Comparison of ENCODE assay signal across 1 cellular context in the genomic region with DNA sequence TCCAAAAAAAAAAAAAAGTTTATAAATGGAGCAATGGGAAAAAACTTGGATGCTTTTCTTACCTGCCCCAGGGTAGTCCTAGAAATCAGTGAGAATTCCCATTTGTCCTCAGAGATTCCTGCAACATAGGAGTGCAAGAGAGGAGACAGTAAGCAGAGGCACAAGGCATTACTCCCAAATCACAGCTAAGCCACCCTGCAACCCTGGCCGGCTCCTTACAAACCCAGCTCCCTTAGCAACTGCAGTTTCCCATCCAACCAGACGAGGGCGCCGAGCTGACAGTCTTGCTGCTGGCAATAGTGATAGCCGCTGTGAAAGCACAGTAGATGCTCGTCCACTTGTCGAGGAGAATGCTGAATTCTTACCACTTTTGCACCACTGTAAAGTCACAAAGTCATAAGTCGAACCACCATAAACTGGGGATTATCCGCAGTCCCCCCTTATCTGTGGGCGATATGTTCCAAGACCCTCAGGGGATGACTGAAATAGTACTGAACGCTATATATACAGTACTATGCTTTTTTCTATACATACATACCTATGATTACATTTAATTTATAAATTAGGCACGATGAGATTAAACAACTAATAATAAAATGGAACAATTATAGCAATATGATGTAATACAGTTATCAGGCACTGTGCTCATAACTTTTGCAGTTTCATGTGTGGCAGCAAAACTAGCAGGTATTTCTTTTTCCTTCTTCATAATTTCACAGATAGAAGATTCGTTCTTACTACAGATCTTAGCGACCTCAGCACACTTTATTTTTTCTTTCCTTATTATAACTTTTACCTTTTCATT.
TF ChIP-seq lines count a peak whose summit lies in the region.

No MANE protein-coding gene starts in this region.

TF ChIP-seq in HepG2, 621 proteins besides CTCF, POLR2A, EP300 and RAD21 (continued from another document and continues in another):
- TF ChIP-seq, protein P1, sequence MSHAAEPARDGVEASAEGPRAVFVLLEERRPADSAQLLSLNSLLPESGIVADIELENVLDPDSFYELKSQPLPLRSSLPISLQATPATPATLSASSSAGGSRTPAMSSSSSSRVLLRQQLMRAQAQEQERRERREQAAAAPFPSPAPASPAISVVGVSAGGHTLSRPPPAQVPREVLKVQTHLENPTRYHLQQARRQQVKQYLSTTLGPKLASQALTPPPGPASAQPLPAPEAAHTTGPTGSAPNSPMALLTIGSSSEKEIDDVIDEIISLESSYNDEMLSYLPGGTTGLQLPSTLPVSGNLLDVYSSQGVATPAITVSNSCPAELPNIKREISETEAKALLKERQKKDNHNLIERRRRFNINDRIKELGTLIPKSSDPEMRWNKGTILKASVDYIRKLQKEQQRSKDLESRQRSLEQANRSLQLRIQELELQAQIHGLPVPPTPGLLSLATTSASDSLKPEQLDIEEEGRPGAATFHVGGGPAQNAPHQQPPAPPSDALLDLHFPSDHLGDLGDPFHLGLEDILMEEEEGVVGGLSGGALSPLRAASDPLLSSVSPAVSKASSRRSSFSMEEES (CRISPR knock-in tag; IDR thresholded peaks at IDR 0.05): no peak
- TF ChIP-seq ZNF10 (CRISPR knock-in tag; IDR thresholded peaks at IDR 0.05; ENCODE audit: borderline replicate concordance, low read depth): no peak
- TF ChIP-seq ZNF569 (CRISPR knock-in tag; IDR thresholded peaks at IDR 0.05; ENCODE audit: borderline replicate concordance): no peak
- no peak for TF ChIP-seq ZNF703 (CRISPR knock-in tag; IDR thresholded peaks at IDR 0.05; ENCODE audit: borderline replicate concordance)
- TF ChIP-seq ZNF558 (CRISPR knock-in tag; IDR thresholded peaks at IDR 0.05; ENCODE audit: borderline replicate concordance): no peak
- TF ChIP-seq ATF1 (CRISPR knock-in tag; IDR thresholded peaks at IDR 0.05): no peak
- TF ChIP-seq, protein P2, sequence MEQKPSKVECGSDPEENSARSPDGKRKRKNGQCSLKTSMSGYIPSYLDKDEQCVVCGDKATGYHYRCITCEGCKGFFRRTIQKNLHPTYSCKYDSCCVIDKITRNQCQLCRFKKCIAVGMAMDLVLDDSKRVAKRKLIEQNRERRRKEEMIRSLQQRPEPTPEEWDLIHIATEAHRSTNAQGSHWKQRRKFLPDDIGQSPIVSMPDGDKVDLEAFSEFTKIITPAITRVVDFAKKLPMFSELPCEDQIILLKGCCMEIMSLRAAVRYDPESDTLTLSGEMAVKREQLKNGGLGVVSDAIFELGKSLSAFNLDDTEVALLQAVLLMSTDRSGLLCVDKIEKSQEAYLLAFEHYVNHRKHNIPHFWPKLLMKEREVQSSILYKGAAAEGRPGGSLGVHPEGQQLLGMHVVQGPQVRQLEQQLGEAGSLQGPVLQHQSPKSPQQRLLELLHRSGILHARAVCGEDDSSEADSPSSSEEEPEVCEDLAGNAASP (CRISPR knock-in tag; IDR thresholded peaks at IDR 0.05; ENCODE audit: borderline replicate concordance): peak; percentile 36; the same call in 1 of the 2 replicates
- TF ChIP-seq SRSF1 (optimal IDR thresholded peaks at IDR 0.05; ENCODE audit: low read depth, low read length): no peak
- TF ChIP-seq, protein P3, sequence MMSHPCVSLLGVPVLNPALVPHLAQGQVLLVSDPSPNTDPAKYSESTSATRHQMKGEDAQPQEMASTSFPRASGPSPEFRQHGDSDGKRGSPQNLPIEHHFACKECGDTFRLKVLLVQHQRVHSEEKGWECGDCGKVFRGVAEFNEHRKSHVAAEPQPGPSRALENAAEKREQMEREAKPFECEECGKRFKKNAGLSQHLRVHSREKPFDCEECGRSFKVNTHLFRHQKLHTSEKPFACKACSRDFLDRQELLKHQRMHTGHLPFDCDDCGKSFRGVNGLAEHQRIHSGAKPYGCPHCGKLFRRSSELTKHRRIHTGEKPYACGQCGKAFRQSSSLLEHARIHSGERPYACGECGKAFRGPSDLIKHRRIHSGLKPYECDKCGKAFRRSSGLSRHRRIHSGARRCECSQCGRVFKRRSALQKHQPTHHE (CRISPR knock-in tag; IDR thresholded peaks at IDR 0.05; ENCODE audit: borderline replicate concordance): no peak
- 0 out of 2 replicates have a peak, but pooled peaks have one; percentile 55 for TF ChIP-seq CBX5 (CRISPR knock-in tag; IDR thresholded peaks at IDR 0.05; ENCODE audit: borderline replicate concordance)
- no peak for TF ChIP-seq ZNF335 (CRISPR knock-in tag; IDR thresholded peaks at IDR 0.05)
- no peak for TF ChIP-seq ZSCAN29 (CRISPR knock-in tag; conservative IDR thresholded peaks at IDR 0.05)
- 0 out of 3 replicates have a peak, but pooled peaks have one; percentile 22 for TF ChIP-seq MXI1 (IDR thresholded peaks at IDR 0.05; ENCODE audit: borderline replicate concordance, low read depth, low read length)
- peak; percentile 39; the same call in 1 of the 2 replicates for TF ChIP-seq ZSCAN9 (CRISPR knock-in tag; IDR thresholded peaks at IDR 0.05; ENCODE audit: borderline replicate concordance)
- TF ChIP-seq MIXL1 (CRISPR knock-in tag; IDR thresholded peaks at IDR 0.05): peak; percentile 47; the same call in 1 of the 2 replicates
- TF ChIP-seq ZNF746 (CRISPR knock-in tag; IDR thresholded peaks at IDR 0.05): no peak
- TF ChIP-seq THYN1 (CRISPR knock-in tag; IDR thresholded peaks at IDR 0.05; ENCODE audit: borderline replicate concordance, low read depth): no peak
- TF ChIP-seq CEBPG (CRISPR knock-in tag; IDR thresholded peaks at IDR 0.05): 0 out of 2 replicates have a peak, but pooled peaks have one; percentile 23
- TF ChIP-seq, protein P4, sequence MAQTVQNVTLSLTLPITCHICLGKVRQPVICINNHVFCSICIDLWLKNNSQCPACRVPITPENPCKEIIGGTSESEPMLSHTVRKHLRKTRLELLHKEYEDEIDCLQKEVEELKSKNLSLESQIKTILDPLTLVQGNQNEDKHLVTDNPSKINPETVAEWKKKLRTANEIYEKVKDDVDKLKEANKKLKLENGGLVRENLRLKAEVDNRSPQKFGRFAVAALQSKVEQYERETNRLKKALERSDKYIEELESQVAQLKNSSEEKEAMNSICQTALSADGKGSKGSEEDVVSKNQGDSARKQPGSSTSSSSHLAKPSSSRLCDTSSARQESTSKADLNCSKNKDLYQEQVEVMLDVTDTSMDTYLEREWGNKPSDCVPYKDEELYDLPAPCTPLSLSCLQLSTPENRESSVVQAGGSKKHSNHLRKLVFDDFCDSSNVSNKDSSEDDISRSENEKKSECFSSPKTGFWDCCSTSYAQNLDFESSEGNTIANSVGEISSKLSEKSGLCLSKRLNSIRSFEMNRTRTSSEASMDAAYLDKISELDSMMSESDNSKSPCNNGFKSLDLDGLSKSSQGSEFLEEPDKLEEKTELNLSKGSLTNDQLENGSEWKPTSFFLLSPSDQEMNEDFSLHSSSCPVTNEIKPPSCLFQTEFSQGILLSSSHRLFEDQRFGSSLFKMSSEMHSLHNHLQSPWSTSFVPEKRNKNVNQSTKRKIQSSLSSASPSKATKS (CRISPR knock-in tag; IDR thresholded peaks at IDR 0.05): 0 out of 2 replicates have a peak, but pooled peaks have one; percentile 41
- no peak for TF ChIP-seq RARG (CRISPR knock-in tag; IDR thresholded peaks at IDR 0.05; ENCODE audit: low read depth)
- TF ChIP-seq, protein P5, sequence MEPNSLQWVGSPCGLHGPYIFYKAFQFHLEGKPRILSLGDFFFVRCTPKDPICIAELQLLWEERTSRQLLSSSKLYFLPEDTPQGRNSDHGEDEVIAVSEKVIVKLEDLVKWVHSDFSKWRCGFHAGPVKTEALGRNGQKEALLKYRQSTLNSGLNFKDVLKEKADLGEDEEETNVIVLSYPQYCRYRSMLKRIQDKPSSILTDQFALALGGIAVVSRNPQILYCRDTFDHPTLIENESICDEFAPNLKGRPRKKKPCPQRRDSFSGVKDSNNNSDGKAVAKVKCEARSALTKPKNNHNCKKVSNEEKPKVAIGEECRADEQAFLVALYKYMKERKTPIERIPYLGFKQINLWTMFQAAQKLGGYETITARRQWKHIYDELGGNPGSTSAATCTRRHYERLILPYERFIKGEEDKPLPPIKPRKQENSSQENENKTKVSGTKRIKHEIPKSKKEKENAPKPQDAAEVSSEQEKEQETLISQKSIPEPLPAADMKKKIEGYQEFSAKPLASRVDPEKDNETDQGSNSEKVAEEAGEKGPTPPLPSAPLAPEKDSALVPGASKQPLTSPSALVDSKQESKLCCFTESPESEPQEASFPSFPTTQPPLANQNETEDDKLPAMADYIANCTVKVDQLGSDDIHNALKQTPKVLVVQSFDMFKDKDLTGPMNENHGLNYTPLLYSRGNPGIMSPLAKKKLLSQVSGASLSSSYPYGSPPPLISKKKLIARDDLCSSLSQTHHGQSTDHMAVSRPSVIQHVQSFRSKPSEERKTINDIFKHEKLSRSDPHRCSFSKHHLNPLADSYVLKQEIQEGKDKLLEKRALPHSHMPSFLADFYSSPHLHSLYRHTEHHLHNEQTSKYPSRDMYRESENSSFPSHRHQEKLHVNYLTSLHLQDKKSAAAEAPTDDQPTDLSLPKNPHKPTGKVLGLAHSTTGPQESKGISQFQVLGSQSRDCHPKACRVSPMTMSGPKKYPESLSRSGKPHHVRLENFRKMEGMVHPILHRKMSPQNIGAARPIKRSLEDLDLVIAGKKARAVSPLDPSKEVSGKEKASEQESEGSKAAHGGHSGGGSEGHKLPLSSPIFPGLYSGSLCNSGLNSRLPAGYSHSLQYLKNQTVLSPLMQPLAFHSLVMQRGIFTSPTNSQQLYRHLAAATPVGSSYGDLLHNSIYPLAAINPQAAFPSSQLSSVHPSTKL (CRISPR knock-in tag; IDR thresholded peaks at IDR 0.05): 0 out of 2 replicates have a peak, but pooled peaks have one; percentile 30
- peak; percentile 74; the same call in 1 of the 2 replicates for TF ChIP-seq ZNF24 (IDR thresholded peaks at IDR 0.05)
- TF ChIP-seq, protein P6, sequence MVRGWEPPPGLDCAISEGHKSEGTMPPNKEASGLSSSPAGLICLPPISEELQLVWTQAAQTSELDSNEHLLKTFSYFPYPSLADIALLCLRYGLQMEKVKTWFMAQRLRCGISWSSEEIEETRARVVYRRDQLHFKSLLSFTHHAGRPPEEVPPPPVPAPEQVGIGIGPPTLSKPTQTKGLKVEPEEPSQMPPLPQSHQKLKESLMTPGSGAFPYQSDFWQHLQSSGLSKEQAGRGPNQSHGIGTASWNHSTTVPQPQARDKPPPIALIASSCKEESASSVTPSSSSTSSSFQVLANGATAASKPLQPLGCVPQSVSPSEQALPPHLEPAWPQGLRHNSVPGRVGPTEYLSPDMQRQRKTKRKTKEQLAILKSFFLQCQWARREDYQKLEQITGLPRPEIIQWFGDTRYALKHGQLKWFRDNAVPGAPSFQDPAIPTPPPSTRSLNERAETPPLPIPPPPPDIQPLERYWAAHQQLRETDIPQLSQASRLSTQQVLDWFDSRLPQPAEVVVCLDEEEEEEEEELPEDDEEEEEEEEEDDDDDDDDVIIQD (CRISPR knock-in tag; IDR thresholded peaks at IDR 0.05; ENCODE audit: low read depth): no peak
- TF ChIP-seq RBM39 (IDR thresholded peaks at IDR 0.05; ENCODE audit: low read depth, low read length, poor library complexity, severe bottlenecking): no peak
- TF ChIP-seq, protein P7, sequence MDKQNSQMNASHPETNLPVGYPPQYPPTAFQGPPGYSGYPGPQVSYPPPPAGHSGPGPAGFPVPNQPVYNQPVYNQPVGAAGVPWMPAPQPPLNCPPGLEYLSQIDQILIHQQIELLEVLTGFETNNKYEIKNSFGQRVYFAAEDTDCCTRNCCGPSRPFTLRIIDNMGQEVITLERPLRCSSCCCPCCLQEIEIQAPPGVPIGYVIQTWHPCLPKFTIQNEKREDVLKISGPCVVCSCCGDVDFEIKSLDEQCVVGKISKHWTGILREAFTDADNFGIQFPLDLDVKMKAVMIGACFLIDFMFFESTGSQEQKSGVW (CRISPR knock-in tag; IDR thresholded peaks at IDR 0.05; ENCODE audit: borderline replicate concordance): no peak
- TF ChIP-seq ZNF605 (CRISPR knock-in tag; IDR thresholded peaks at IDR 0.05): no peak
- peak; percentile 32; the same call in 1 of the 2 replicates for TF ChIP-seq MED1 (CRISPR knock-in tag; IDR thresholded peaks at IDR 0.05)
- no peak for TF ChIP-seq CREM (IDR thresholded peaks at IDR 0.05)
- no peak for TF ChIP-seq CREM (CRISPR knock-in tag; IDR thresholded peaks at IDR 0.05)
- TF ChIP-seq, protein P8, sequence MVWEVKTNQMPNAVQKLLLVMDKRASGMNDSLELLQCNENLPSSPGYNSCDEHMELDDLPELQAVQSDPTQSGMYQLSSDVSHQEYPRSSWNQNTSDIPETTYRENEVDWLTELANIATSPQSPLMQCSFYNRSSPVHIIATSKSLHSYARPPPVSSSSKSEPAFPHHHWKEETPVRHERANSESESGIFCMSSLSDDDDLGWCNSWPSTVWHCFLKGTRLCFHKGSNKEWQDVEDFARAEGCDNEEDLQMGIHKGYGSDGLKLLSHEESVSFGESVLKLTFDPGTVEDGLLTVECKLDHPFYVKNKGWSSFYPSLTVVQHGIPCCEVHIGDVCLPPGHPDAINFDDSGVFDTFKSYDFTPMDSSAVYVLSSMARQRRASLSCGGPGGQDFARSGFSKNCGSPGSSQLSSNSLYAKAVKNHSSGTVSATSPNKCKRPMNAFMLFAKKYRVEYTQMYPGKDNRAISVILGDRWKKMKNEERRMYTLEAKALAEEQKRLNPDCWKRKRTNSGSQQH (CRISPR knock-in tag; IDR thresholded peaks at IDR 0.05; ENCODE audit: low read depth): no peak
- no peak for TF ChIP-seq ZNF607 (CRISPR knock-in tag; IDR thresholded peaks at IDR 0.05; ENCODE audit: borderline replicate concordance)
- no peak for TF ChIP-seq ZFP41 (CRISPR knock-in tag; IDR thresholded peaks at IDR 0.05; ENCODE audit: borderline replicate concordance)
- TF ChIP-seq SAP130 (CRISPR knock-in tag; IDR thresholded peaks at IDR 0.05; ENCODE audit: low read depth): peak; percentile 59
- 0 out of 2 replicates have a peak, but pooled peaks have one; percentile 11 for TF ChIP-seq GATAD2A (CRISPR knock-in tag; IDR thresholded peaks at IDR 0.05)
- TF ChIP-seq, protein P9, sequence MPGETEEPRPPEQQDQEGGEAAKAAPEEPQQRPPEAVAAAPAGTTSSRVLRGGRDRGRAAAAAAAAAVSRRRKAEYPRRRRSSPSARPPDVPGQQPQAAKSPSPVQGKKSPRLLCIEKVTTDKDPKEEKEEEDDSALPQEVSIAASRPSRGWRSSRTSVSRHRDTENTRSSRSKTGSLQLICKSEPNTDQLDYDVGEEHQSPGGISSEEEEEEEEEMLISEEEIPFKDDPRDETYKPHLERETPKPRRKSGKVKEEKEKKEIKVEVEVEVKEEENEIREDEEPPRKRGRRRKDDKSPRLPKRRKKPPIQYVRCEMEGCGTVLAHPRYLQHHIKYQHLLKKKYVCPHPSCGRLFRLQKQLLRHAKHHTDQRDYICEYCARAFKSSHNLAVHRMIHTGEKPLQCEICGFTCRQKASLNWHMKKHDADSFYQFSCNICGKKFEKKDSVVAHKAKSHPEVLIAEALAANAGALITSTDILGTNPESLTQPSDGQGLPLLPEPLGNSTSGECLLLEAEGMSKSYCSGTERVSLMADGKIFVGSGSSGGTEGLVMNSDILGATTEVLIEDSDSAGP (CRISPR knock-in tag; IDR thresholded peaks at IDR 0.05; ENCODE audit: borderline replicate concordance): 0 out of 2 replicates have a peak, but pooled peaks have one; percentile 31
